ENCODE assay signal across 8 cellular contexts in genomic region chr9:95316794-95317118, GRCh38. TPM values are rescaled to one million over a fixed set of nuclear protein-coding genes. Genes with fewer than 3 reads are reported as not detected.
DNase-seq lines count a peak whose midpoint lies in the region; ATAC-seq and TF ChIP-seq lines count a peak whose summit lies in the region.

No MANE protein-coding gene starts in this region.

- H3K4me1 Mint-ChIP-seq in activated T-helper 17 cell treated with anti-CD3 and anti-CD28 coated beads, Interleukin-2, amount 50 U/mL, for 72 hours, result no peaks in the 10 kb centered on the region

- H3K36me3 Mint-ChIP-seq in activated T-helper 17 cell treated with anti-CD3 and anti-CD28 coated beads, Interleukin-2, amount 50 U/mL, for 72 hours (ENCODE audit: low read depth), result no peaks in the 10 kb centered on the region

- peak; percentile 27 for DNase-seq in DMS53 treated with DMSO at 0.1 percent for 48 hours (lab: John Stamatoyannopoulos, UW; ENCODE audit: unreplicated experiment)
- peak; percentile 83 for DNase-seq in NCI-H345 (lab: John Stamatoyannopoulos, UW)
- DNase-seq in germinal center (ENCODE audit: low spot score), result peak; percentile 75
- DNase-seq in omental fat pad (ENCODE audit: low spot score), result peak; percentile 46
- DNase-seq in central memory CD4-positive, alpha-beta T cell, result no peak

- no peak for TF ChIP-seq CTCF in omental fat pad (IDR thresholded peaks at IDR 0.05)

- peak overlapping the region; percentile 87 for H3K4me3 Mint-ChIP-seq in activated T-helper 17 cell treated with anti-CD3 and anti-CD28 coated beads, Interleukin-2, amount 50 U/mL, for 72 hours

- ATAC-seq in GM19328 (IDR thresholded peaks at IDR 0.05; ENCODE audit: unreplicated experiment) (peak; percentile 43), HG03354 (IDR thresholded peaks at IDR 0.05; ENCODE audit: poor library complexity, severe bottlenecking, unreplicated experiment) (peak; percentile 62), omental fat pad (ENCODE audit: low FRiP score) (peak; percentile 84)
- peak; percentile 58 for ATAC-seq in activated T-helper 17 cell treated with anti-CD3 and anti-CD28 coated beads, Interleukin-2, amount 50 U/mL, for 72 hours (replicated peaks)

- no peaks in the 10 kb centered on the region for H3K27me3 Mint-ChIP-seq in activated T-helper 17 cell treated with anti-CD3 and anti-CD28 coated beads, Interleukin-2, amount 50 U/mL, for 72 hours

- no peaks in the 10 kb centered on the region for H3K9me3 Mint-ChIP-seq in activated T-helper 17 cell treated with anti-CD3 and anti-CD28 coated beads, Interleukin-2, amount 50 U/mL, for 72 hours

- H3K27ac Mint-ChIP-seq in activated T-helper 17 cell treated with anti-CD3 and anti-CD28 coated beads, Interleukin-2, amount 50 U/mL, for 72 hours, result peak overlapping the region; percentile 0

RNA-seq across cellular contexts. Expression of gene FANCC, which starts 0.8 kb away (rescaled TPM):
- total RNA-seq in activated T-helper 17 cell treated with anti-CD3 and anti-CD28 coated beads, Interleukin-2, amount 50 U/mL, for 72 hours, result 10 to 100 TPM in 1 of 2 donors, 1 to 10 TPM in 1; 8.8 to 13.8 TPM
- 1 to 10 TPM; 4.6 to 6.8 (median 6.1) TPM for total RNA-seq in omental fat pad
